ENCODE assay signal across 25 cellular contexts in the genomic region with DNA sequence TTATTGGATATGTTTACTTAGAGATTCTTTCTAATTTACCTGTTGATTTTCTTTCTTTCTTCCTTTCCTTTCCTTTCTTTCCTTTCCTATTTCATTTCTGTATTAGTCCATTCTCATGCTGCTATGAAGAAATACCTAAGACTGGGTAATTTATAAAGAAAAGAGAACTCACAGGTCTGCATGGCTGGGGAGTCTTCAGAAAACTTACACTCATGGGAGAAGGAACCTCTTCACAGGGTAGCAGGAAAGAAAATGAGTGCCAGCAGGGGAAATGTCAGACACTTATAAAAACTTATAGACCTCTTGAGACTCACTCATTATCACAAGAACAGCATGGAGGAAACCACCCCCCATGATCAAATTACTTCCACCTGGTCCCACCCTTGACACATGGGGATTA.
"Had no signal": no experiment of that assay in that cellular context is flagged by ENCODE, and none has a peak within 500 bp of the region (broad histone marks: within the 10 kb centered on the region; RNA-seq: fewer than 3 reads in every experiment).

No MANE protein-coding gene starts in this region.

- FAIRE-seq: islet of Langerhans, keratinocyte had no signal

- DNase-seq: dermis blood vessel endothelial cell; dorsolateral prefrontal cortex; effector CD4-positive, alpha-beta T cell; effector memory CD4-positive, alpha-beta T cell; erythroblast; esophagus squamous epithelium; foreskin fibroblast; foreskin melanocyte; gastrocnemius medialis; glutamatergic neuron; head of caudate nucleus; heart right ventricle; hippocampal formation; left cardiac atrium; left lung; left ventricle myocardium superior; lower lobe of right lung; mesenchymal stem cell; mucosa of descending colon; naive B cell; naive thymus-derived CD8-positive, alpha-beta T cell had no signal

- H3K27me3 ChIP-seq: dorsolateral prefrontal cortex, esophagus squamous epithelium, gastrocnemius medialis, heart right ventricle, left lung had no signal

- H3K36me3 ChIP-seq: esophagus squamous epithelium, gastrocnemius medialis, left lung, lower lobe of right lung had no signal

- H3K27ac ChIP-seq: coronary artery, dorsolateral prefrontal cortex, epithelial cell of prostate, esophagus squamous epithelium, gastrocnemius medialis, heart right ventricle, left lung, lower lobe of right lung had no signal

- H3K4me1 ChIP-seq: esophagus squamous epithelium, left lung, lower lobe of right lung had no signal

- H3K4me3 ChIP-seq: coronary artery, dorsolateral prefrontal cortex, esophagus squamous epithelium, gastrocnemius medialis, heart right ventricle, left lung, lower lobe of right lung, mucosa of descending colon had no signal
